13 cellular contexts compared by ENCODE assay signal in the genomic region with DNA sequence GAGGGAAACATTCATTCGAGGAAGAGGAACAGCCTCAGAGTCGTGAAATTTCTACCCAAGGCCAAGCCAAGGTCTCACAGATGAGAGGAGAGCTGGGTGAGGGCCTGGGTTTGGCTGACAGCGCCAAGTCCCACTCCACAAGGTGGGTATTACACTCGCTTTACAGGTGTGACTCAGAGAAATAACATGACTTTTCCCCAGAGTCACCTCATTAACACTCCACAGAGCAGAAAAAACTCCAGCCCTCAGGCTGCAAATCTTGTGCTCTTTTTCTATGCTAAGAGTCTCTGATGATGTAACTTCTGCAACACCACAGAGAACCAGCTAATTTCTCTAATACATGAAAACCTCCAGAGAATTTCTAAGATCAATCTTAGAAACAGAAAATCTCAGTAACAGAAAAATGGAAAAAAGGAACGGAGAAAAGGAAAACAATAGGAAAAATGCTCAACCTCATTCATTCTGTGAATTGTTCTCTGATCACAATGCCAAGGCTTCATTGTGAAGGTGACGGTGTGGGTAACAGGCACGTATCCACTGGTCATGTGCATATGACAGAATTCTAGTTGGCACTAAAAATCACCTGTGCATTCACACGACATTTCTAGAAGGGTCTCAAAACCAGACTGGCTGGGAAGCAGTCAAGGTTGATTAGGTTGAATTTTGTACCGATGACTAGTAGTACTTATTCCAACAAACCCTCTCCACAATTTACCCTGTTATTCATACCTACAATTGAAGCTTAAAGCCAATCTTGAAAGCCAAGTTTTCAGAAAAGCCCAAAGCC. TPM values are rescaled to one million over a fixed set of nuclear protein-coding genes. Genes with fewer than 3 reads are reported as not detected.
DNase-seq lines count a peak whose midpoint lies in the region; ATAC-seq, FAIRE-seq and TF ChIP-seq lines count a peak whose summit lies in the region.
"Had no signal": no experiment of that assay in that cellular context is flagged by ENCODE, and none has a peak within 500 bp of the region (broad histone marks: within the 10 kb centered on the region; RNA-seq: fewer than 3 reads in every experiment).

No MANE protein-coding gene starts in this region.

- no peak overlapping the region for H3K4me3 Mint-ChIP-seq in activated CD8-positive, alpha-beta T cell treated with anti-CD3 and anti-CD28 coated beads, Interleukin-2, amount 10 ng/mL, durations not matched to agents 7 days and 5 days
- no peak overlapping the region for H3K4me3 Mint-ChIP-seq in activated CD8-positive, alpha-beta T cell treated with anti-CD3 and anti-CD28 coated beads for 36 hours
- H3K4me3 Mint-ChIP-seq: natural killer cell treated with Interleukin-12 subunit alpha and Interleukin-12 subunit beta and Interleukin-15 and Interleukin-18, amount 100 ng/mL, for 72 hours had no signal

- H3K27ac ChIP-seq in WERI-Rb-1, result no peak overlapping the region

- no peak for FAIRE-seq in RCC 7860 (lab: Jason Lieb, UNC)

- CTCF ChIA-PET in activated CD8-positive, alpha-beta T cell treated with anti-CD3 and anti-CD28 coated beads, Interleukin-2, amount 10 ng/mL, durations not matched to agents 7 days and 5 days (lab: Charles Lee), result interaction anchor here (0.7 to 2.1 kb wide), 2 partner anchors 10 to 22 kb away, joined by 3 to 4 read pairs; no protein-coding TSS in a partner anchor
- CTCF ChIA-PET in activated CD8-positive, alpha-beta T cell treated with anti-CD3 and anti-CD28 coated beads for 36 hours (lab: Charles Lee), result interaction anchor here (1.0 kb wide), 1 partner anchor 12 kb away, joined by 3 read pairs; no protein-coding TSS in a partner anchor
- CTCF ChIA-PET in GM10248 (lab: Yijun Ruan, JAX), result interaction anchor here (1.7 to 3.7 kb wide), 3 partner anchors 13 to 22 kb away, joined by 3 to 8 read pairs (median 7); no protein-coding TSS in a partner anchor

- no peak for TF ChIP-seq CTCF in activated CD8-positive, alpha-beta T cell treated with anti-CD3 and anti-CD28 coated beads for 36 hours (IDR thresholded peaks at IDR 0.05)
- no peak for TF ChIP-seq CTCF in fibroblast of the aortic adventitia (IDR thresholded peaks at IDR 0.05; ENCODE audit: insufficient read depth, low read length)
- TF ChIP-seq CTCF in retinal pigment epithelial cell (conservative IDR thresholded peaks at IDR 0.05; ENCODE audit: low read depth, low read length), result no peak
- no peak for TF ChIP-seq CTCF in GM10248 (IDR thresholded peaks at IDR 0.05; ENCODE audit: control extremely low read depth, extremely low read depth, low read depth, missing control alignments)
- no peak for TF ChIP-seq CTCF in WERI-Rb-1 (IDR thresholded peaks at IDR 0.05; ENCODE audit: low read depth, low read length)

- ATAC-seq in activated CD8-positive, alpha-beta T cell treated with anti-CD3 and anti-CD28 coated beads, Interleukin-2, amount 10 ng/mL, durations not matched to agents 7 days and 5 days, result no peak
- no peak for ATAC-seq in activated CD8-positive, alpha-beta T cell treated with anti-CD3 and anti-CD28 coated beads for 36 hours
- no peak for ATAC-seq in HG03108 (IDR thresholded peaks at IDR 0.05; ENCODE audit: unreplicated experiment)
- ATAC-seq: natural killer cell treated with Interleukin-12 subunit alpha and Interleukin-12 subunit beta and Interleukin-15 and Interleukin-18, amount 100 ng/mL, for 72 hours; stimulated activated naive CD8-positive, alpha-beta T cell treated with anti-CD3 and anti-CD28 coated beads, Interleukin-15, Interleukin-2, amounts not matched to agents 100 U/mL and 50 U/mL, for 24 hours had no signal

- H3K36me3 ChIP-seq in WERI-Rb-1, result peaks cover 76% of the 10 kb centered on the region

- peaks cover 20% of the 10 kb centered on the region for H3K4me1 Mint-ChIP-seq in activated CD8-positive, alpha-beta T cell treated with anti-CD3 and anti-CD28 coated beads, Interleukin-2, amount 10 ng/mL, durations not matched to agents 7 days and 5 days (ENCODE audit: low read depth)
- H3K4me1 Mint-ChIP-seq in activated CD8-positive, alpha-beta T cell treated with anti-CD3 and anti-CD28 coated beads for 36 hours (ENCODE audit: low read depth), result peaks cover 61% of the 10 kb centered on the region

- peak overlapping the region; percentile 60 for H3K27ac Mint-ChIP-seq in activated CD8-positive, alpha-beta T cell treated with anti-CD3 and anti-CD28 coated beads, Interleukin-2, amount 10 ng/mL, durations not matched to agents 7 days and 5 days
- H3K27ac Mint-ChIP-seq in activated CD8-positive, alpha-beta T cell treated with anti-CD3 and anti-CD28 coated beads for 36 hours, result no peak overlapping the region
- H3K27ac Mint-ChIP-seq: natural killer cell treated with Interleukin-12 subunit alpha and Interleukin-12 subunit beta and Interleukin-15 and Interleukin-18, amount 100 ng/mL, for 72 hours had no signal

- no peak for DNase-seq in activated CD8-positive, alpha-beta T cell treated with anti-CD3 and anti-CD28 coated beads, Interleukin-2, amount 10 ng/mL, durations not matched to agents 7 days and 5 days
- DNase-seq in activated CD8-positive, alpha-beta T cell treated with anti-CD3 and anti-CD28 coated beads for 36 hours, result no peak
- DNase-seq in RCC 7860 (ENCODE audit: low spot score) (peak; percentile 16), fibroblast of the aortic adventitia (ENCODE audit: low read depth) (peak; percentile 46), retinal pigment epithelial cell (ENCODE audit: low read depth) (peak; percentile 38), GM10248 (ENCODE audit: extremely low spot score) (no peak), WERI-Rb-1 (no peak)
- DNase-seq: aorta; NCI-H1694; NK-92 treated with Interleukin-12 subunit alpha and Interleukin-12 subunit beta, amount 100 ng/mL, for 24 hours; stimulated activated naive CD8-positive, alpha-beta T cell treated with anti-CD3 and anti-CD28 coated beads, Interleukin-15, Interleukin-2, amounts not matched to agents 100 U/mL and 50 U/mL, for 24 hours had no signal

- peaks cover 49% of the 10 kb centered on the region for H3K36me3 Mint-ChIP-seq in activated CD8-positive, alpha-beta T cell treated with anti-CD3 and anti-CD28 coated beads, Interleukin-2, amount 10 ng/mL, durations not matched to agents 7 days and 5 days (ENCODE audit: low read depth)
- H3K36me3 Mint-ChIP-seq in activated CD8-positive, alpha-beta T cell treated with anti-CD3 and anti-CD28 coated beads for 36 hours (ENCODE audit: low read depth), result peaks cover 52% of the 10 kb centered on the region

- H3K27me3 Mint-ChIP-seq in activated CD8-positive, alpha-beta T cell treated with anti-CD3 and anti-CD28 coated beads, Interleukin-2, amount 10 ng/mL, durations not matched to agents 7 days and 5 days (ENCODE audit: low read depth), result no peaks in the 10 kb centered on the region
- H3K27me3 Mint-ChIP-seq in activated CD8-positive, alpha-beta T cell treated with anti-CD3 and anti-CD28 coated beads for 36 hours, result no peaks in the 10 kb centered on the region
- H3K27me3 Mint-ChIP-seq: natural killer cell treated with Interleukin-12 subunit alpha and Interleukin-12 subunit beta and Interleukin-15 and Interleukin-18, amount 100 ng/mL, for 72 hours had no signal

- H3K4me3 ChIP-seq in fibroblast of the aortic adventitia (ENCODE audit: low read depth, low read length) (no peak overlapping the region), retinal pigment epithelial cell (ENCODE audit: low read length) (no peak overlapping the region), WERI-Rb-1 (ENCODE audit: low read depth, low read length) (no peak overlapping the region)

- no peaks in the 10 kb centered on the region for H3K9me3 ChIP-seq in WERI-Rb-1 (ENCODE audit: severe bottlenecking)

- H3K9me3 Mint-ChIP-seq in activated CD8-positive, alpha-beta T cell treated with anti-CD3 and anti-CD28 coated beads, Interleukin-2, amount 10 ng/mL, durations not matched to agents 7 days and 5 days (ENCODE audit: insufficient read depth), result no peaks in the 10 kb centered on the region
- no peaks in the 10 kb centered on the region for H3K9me3 Mint-ChIP-seq in activated CD8-positive, alpha-beta T cell treated with anti-CD3 and anti-CD28 coated beads for 36 hours
- H3K9me3 Mint-ChIP-seq: natural killer cell treated with Interleukin-12 subunit alpha and Interleukin-12 subunit beta and Interleukin-15 and Interleukin-18, amount 100 ng/mL, for 72 hours had no signal

- POLR2A ChIA-PET in activated CD8-positive, alpha-beta T cell treated with anti-CD3 and anti-CD28 coated beads, Interleukin-2, amount 10 ng/mL, durations not matched to agents 7 days and 5 days (lab: Charles Lee), result interaction anchor here (1.3 kb wide), 1 partner anchor 20 kb away, joined by 4 read pairs; a partner anchor contains a TSS
- POLR2A ChIA-PET in activated CD8-positive, alpha-beta T cell treated with anti-CD3 and anti-CD28 coated beads for 36 hours (lab: Charles Lee), result interaction anchor here (0.7 to 0.9 kb wide), 2 partner anchors 20 to 57 kb away, joined by 3 to 4 read pairs; no protein-coding TSS in a partner anchor
- POLR2A ChIA-PET in GM10248 (lab: Yijun Ruan, JAX), result no interaction called here

- intact Hi-C loops in activated CD8-positive, alpha-beta T cell treated with anti-CD3 and anti-CD28 coated beads for 36 hours (cut with micrococcal nuclease), result no loop called here

- no peaks in the 10 kb centered on the region for H3K27me3 ChIP-seq in WERI-Rb-1 (ENCODE audit: insufficient read depth, low read depth, severe bottlenecking)

RNA-seq across cellular contexts. Expression of a gene that starts 20.3 kb away (rescaled TPM):
- total RNA-seq in activated CD8-positive, alpha-beta T cell treated with anti-CD3 and anti-CD28 coated beads, Interleukin-2, amount 10 ng/mL, durations not matched to agents 7 days and 5 days, result 10 to 100 TPM; 77.9 to 79.3 TPM
- total RNA-seq in activated CD8-positive, alpha-beta T cell treated with anti-CD3 and anti-CD28 coated beads for 36 hours, result 100 to 1,000 TPM; 138 to 143 TPM
- total RNA-seq in fibroblast of the aortic adventitia (ENCODE audit: low replicate concordance), result 112 and 115 TPM in 2 replicates

RNA-seq across cellular contexts. Expression of a gene that starts 36.0 kb away (rescaled TPM):
- total RNA-seq in activated CD8-positive, alpha-beta T cell treated with anti-CD3 and anti-CD28 coated beads, Interleukin-2, amount 10 ng/mL, durations not matched to agents 7 days and 5 days, result 10 to 100 TPM; 37.2 to 40.4 TPM
- 100 to 1,000 TPM; 104 to 109 TPM for total RNA-seq in activated CD8-positive, alpha-beta T cell treated with anti-CD3 and anti-CD28 coated beads for 36 hours
- 91.8 and 128 TPM in 2 replicates for total RNA-seq in fibroblast of the aortic adventitia (ENCODE audit: low replicate concordance)

Comparison
In these comparisons a context has a peak if more than half of its experiments do, and no peak if none do; other contexts are left out.
1. DNase-seq: peak in RCC 7860 (single experiment), fibroblast of the aortic adventitia (single experiment) and retinal pigment epithelial cell (single experiment); none in activated CD8-positive, alpha-beta T cell treated with anti-CD3 and anti-CD28 coated beads, Interleukin-2, amount 10 ng/mL, durations not matched to agents 7 days and 5 days (single experiment), activated CD8-positive, alpha-beta T cell treated with anti-CD3 and anti-CD28 coated beads for 36 hours (single experiment), GM10248 (single experiment) and WERI-Rb-1 (single experiment).